In the genomic region with DNA sequence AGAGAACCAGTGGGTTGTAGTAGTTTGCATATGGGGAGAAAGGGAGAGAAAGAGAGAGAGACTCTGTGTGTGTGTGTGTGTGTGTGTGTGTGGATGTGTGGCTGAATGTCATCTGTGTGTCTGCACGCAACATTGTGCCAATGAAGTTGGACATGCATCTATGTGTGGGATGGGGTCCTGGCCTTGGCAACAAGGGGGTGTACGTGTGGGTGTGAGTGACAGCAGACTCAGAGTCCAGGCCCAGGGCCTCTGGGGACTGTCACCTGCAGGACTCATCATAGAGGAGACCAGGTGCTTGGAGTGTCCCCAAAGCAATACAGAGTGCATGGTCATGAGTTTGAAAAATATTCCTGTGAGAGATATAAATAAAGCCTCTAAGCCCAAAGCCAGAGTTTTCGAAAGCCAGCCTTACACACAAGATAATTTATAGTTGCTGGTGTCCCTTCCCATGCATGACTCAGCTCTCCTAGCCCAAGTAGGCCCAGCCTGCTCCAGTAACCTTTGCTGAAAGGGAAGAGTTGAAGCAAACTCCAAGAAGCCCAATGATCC, we compare ENCODE assay signal across 15 cellular contexts. TPM values are rescaled to one million over a fixed set of nuclear protein-coding genes. Genes with fewer than 3 reads are reported as not detected.
DNase-seq lines count a peak whose midpoint lies in the region; ATAC-seq and TF ChIP-seq lines count a peak whose summit lies in the region.
"Had no signal": no experiment of that assay in that cellular context is flagged by ENCODE, and none has a peak within 500 bp of the region (broad histone marks: within the 10 kb centered on the region; RNA-seq: fewer than 3 reads in every experiment).

No MANE protein-coding gene starts in this region.

- no peak overlapping the region for H3K4me3 ChIP-seq in sigmoid colon
- H3K4me3 ChIP-seq: BLaER1, upper lobe of left lung had no signal

- 75% methylated on average over 3 of the region's 3 CpGs for WGBS in sigmoid colon, 2 donors

- no peak for TF ChIP-seq POLR2A in sigmoid colon (IDR thresholded peaks at IDR 0.05)

- no peaks in the 10 kb centered on the region for H3K9me3 ChIP-seq in sigmoid colon
- H3K9me3 ChIP-seq: BLaER1, upper lobe of left lung had no signal

- peaks cover 7% of the 10 kb centered on the region for H3K9me3 Mint-ChIP-seq in stimulated activated memory B cell treated with anti-CD40 and anti-IgM and Interleukin-4, amounts not matched to agents 10 μg/mL and 1 μg/mL and 100 μg/mL, for 72 hours

- intact Hi-C loops in left ventricle myocardium superior (cut with micrococcal nuclease), result loop anchor here (10.0 kb wide), 1 partner anchor 105 kb away; the partner anchor contains the start of gene IGFBP5
- intact Hi-C loops in sigmoid colon (cut with DNase I), result loop anchor here (2.0 to 5.0 kb wide), 2 partner anchors 29 to 98 kb away; no protein-coding TSS in a partner anchor

- H3K36me3 ChIP-seq in sigmoid colon, result no peaks in the 10 kb centered on the region
- H3K36me3 ChIP-seq: BLaER1, upper lobe of left lung had no signal

- H3K27me3 Mint-ChIP-seq in stimulated activated memory B cell treated with anti-CD40 and anti-IgM and Interleukin-4, amounts not matched to agents 10 μg/mL and 1 μg/mL and 100 μg/mL, for 72 hours, result no peaks in the 10 kb centered on the region

- TF ChIP-seq CTCF in sigmoid colon (IDR thresholded peaks at IDR 0.05), result no peak

- H3K27ac Mint-ChIP-seq in stimulated activated memory B cell treated with anti-CD40 and anti-IgM and Interleukin-4, amounts not matched to agents 10 μg/mL and 1 μg/mL and 100 μg/mL, for 72 hours, result no peak overlapping the region

- peak; percentile 24 for ATAC-seq in left ventricle myocardium superior
- no peak for ATAC-seq in HG03280 (IDR thresholded peaks at IDR 0.05; ENCODE audit: unreplicated experiment)
- no peak for ATAC-seq in stimulated activated memory B cell treated with anti-CD40 and anti-IgM and Interleukin-4, amounts not matched to agents 10 μg/mL and 1 μg/mL and 100 μg/mL, for 72 hours

- H3K4me1 Mint-ChIP-seq in stimulated activated memory B cell treated with anti-CD40 and anti-IgM and Interleukin-4, amounts not matched to agents 10 μg/mL and 1 μg/mL and 100 μg/mL, for 72 hours, result no peaks in the 10 kb centered on the region

- H3K27ac ChIP-seq in sigmoid colon, result peak overlapping the region; percentile 34 to 82 (median 77)
- H3K27ac ChIP-seq: BLaER1, upper lobe of left lung had no signal

- peak in 2 of 4 donors; percentile 48 to 59 for TF ChIP-seq EP300 in sigmoid colon (IDR thresholded peaks at IDR 0.05)

- H3K36me3 Mint-ChIP-seq in stimulated activated memory B cell treated with anti-CD40 and anti-IgM and Interleukin-4, amounts not matched to agents 10 μg/mL and 1 μg/mL and 100 μg/mL, for 72 hours, result no peaks in the 10 kb centered on the region

- peak; percentile 69 for DNase-seq in EH (ENCODE audit: low read depth)
- DNase-seq in amniotic epithelial cell (ENCODE audit: low read depth), result peak; percentile 85
- DNase-seq in left ventricle myocardium superior, result peak; percentile 28
- DNase-seq in sigmoid colon, result peak; percentile 91
- no peak for DNase-seq in DMS53 treated with DMSO at 0.1 percent for 48 hours (lab: John Stamatoyannopoulos, UW; ENCODE audit: unreplicated experiment)
- no peak for DNase-seq in T-helper 9 cell
- DNase-seq: amniotic stem cell, GDM1, kidney, NCI-H187 treated with DMSO at 0.1 percent for 48 hours, upper lobe of left lung had no signal

- no peaks in the 10 kb centered on the region for H3K27me3 ChIP-seq in sigmoid colon
- H3K27me3 ChIP-seq: upper lobe of left lung had no signal

- peaks cover 0 to 46% (median 22%) of the 10 kb centered on the region in 4 donors for H3K4me1 ChIP-seq in sigmoid colon

- no peak overlapping the region for H3K4me3 Mint-ChIP-seq in stimulated activated memory B cell treated with anti-CD40 and anti-IgM and Interleukin-4, amounts not matched to agents 10 μg/mL and 1 μg/mL and 100 μg/mL, for 72 hours

RNA-seq across cellular contexts. Expression of gene TNP1, which starts 59.9 kb away (rescaled TPM):
- total RNA-seq in left ventricle myocardium superior, result not detected
- not detected for total RNA-seq in sigmoid colon
- polyA plus RNA-seq in sigmoid colon, result not detected
- total RNA-seq: kidney; T-helper 1 cell treated with Interleukin-12 subunit alpha and Interleukin-12 subunit beta and Interleukin-4 antibody, amounts not matched to agents 30 ng/mL and 1 ng/mL, for 36 hours; upper lobe of left lung had no signal

Comparison
In these comparisons a context has a peak if more than half of its experiments do, and no peak if none do; other contexts are left out.
1. DNase-seq: peak in EH (single experiment), amniotic epithelial cell (single experiment), left ventricle myocardium superior (single experiment) and sigmoid colon (single experiment); none in DMS53 treated with DMSO at 0.1 percent for 48 hours (single experiment) and T-helper 9 cell (single experiment).